ENCODE assay signal across 13 cellular contexts in the genomic region with DNA sequence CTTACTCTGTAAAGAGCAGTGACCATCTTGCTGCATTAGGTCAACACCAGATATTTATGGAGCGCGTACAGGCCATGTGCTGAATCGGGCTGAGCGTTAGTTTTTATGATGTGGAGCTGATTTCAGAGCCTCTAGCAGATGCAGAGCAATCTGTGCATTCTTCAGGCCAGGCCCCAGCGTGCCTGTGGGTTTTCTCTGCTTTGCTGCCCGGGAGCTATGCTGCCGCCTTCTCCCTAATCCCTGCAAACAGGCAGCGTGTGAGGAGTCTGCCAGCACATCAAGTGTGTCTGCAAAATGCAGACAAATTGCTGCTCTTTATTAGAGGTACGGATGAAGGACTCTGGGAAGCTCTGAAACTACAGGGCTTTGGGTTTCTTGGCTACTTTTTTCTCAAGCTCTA.
DNase-seq lines count a peak whose midpoint lies in the region; ATAC-seq, FAIRE-seq and TF ChIP-seq lines count a peak whose summit lies in the region.
"Had no signal": no experiment of that assay in that cellular context is flagged by ENCODE, and none has a peak within 500 bp of the region (broad histone marks: within the 10 kb centered on the region; RNA-seq: fewer than 3 reads in every experiment).

No MANE protein-coding gene starts in this region.

- DNase-seq in GM03348 (ENCODE audit: low spot score): peak; percentile 61
- peak; percentile 60 for DNase-seq in adipocyte (ENCODE audit: low read depth)
- DNase-seq in fibroblast of villous mesenchyme (ENCODE audit: low read depth): peak; percentile 10
- peak; percentile 14 for DNase-seq in non-pigmented ciliary epithelial cell (ENCODE audit: low read depth)
- DNase-seq in D721Med (ENCODE audit: insufficient read length, low spot score): no peak
- no peak for DNase-seq in OCI-LY7 (ENCODE audit: low spot score)
- DNase-seq: adrenal gland, right lobe of liver, T-helper 17 cell, upper lobe of right lung had no signal

- POLR2A ChIA-PET in OCI-LY7 (lab: Charles Lee): no interaction called here

- H3K4me1 ChIP-seq in adipocyte (ENCODE audit: control insufficient read depth, insufficient read depth, low read length) (peaks cover 4% of the 10 kb centered on the region), OCI-LY7 (ENCODE audit: insufficient read depth, low read length, poor library complexity, severe bottlenecking) (no peaks in the 10 kb centered on the region)
- H3K4me1 ChIP-seq: adrenal gland, right lobe of liver, upper lobe of right lung had no signal

- H3K4me2 ChIP-seq in OCI-LY7 (ENCODE audit: low read length): no peak overlapping the region

- H3K36me3 ChIP-seq in adipocyte (ENCODE audit: control insufficient read depth, insufficient read depth, low read length, severe bottlenecking) (no peaks in the 10 kb centered on the region), OCI-LY7 (ENCODE audit: insufficient read depth, low read length) (no peaks in the 10 kb centered on the region)
- H3K36me3 ChIP-seq: adrenal gland, right lobe of liver, upper lobe of right lung had no signal

- intact Hi-C loops in OCI-LY7 (cut with micrococcal nuclease; ENCODE audit: unreplicated experiment): no loop called here

- H3K9me2 ChIP-seq in OCI-LY7 (ENCODE audit: insufficient read depth, low read length): no peaks in the 10 kb centered on the region

- no peak for FAIRE-seq in D721Med (lab: Jason Lieb, UNC)

- no TSS peak for BruUV-seq in OCI-LY7 (replicated peaks; lab: Mats Ljungman, UMichigan)

- no peaks in the 10 kb centered on the region for H3K79me2 ChIP-seq in OCI-LY7 (ENCODE audit: insufficient read depth, low read depth, low read length)

- ATAC-seq in HG03196 (IDR thresholded peaks at IDR 0.05; ENCODE audit: unreplicated experiment) (no peak), GM18861 (IDR thresholded peaks at IDR 0.05; ENCODE audit: unreplicated experiment) (no peak)
- ATAC-seq: right lobe of liver, T-helper 17 cell, upper lobe of right lung had no signal

- H2AFZ ChIP-seq in OCI-LY7 (ENCODE audit: low read length): no peak overlapping the region

- H3K4me3 ChIP-seq in adipocyte (ENCODE audit: low read length): no peak overlapping the region
- H3K4me3 ChIP-seq in fibroblast of villous mesenchyme (ENCODE audit: low read depth, low read length): no peak overlapping the region
- no peak overlapping the region for H3K4me3 ChIP-seq in OCI-LY7 (ENCODE audit: low read depth, low read length, poor library complexity, severe bottlenecking)
- H3K4me3 ChIP-seq: adrenal gland, right lobe of liver, upper lobe of right lung had no signal

- H3K9ac ChIP-seq in adipocyte (ENCODE audit: low read length): no peak overlapping the region

- no peak overlapping the region for H3K27ac ChIP-seq in OCI-LY7 (ENCODE audit: low read depth, low read length, poor library complexity, severe bottlenecking)
- H3K27ac ChIP-seq: adrenal gland, epithelial cell of prostate, right lobe of liver, upper lobe of right lung had no signal

- H3K9me3 ChIP-seq in adipocyte (ENCODE audit: control insufficient read depth, low read length) (no peaks in the 10 kb centered on the region), OCI-LY7 (ENCODE audit: low read length) (no peaks in the 10 kb centered on the region)
- H3K9me3 ChIP-seq: adrenal gland, right lobe of liver, upper lobe of right lung had no signal

- CTCF ChIA-PET in OCI-LY7 (lab: Charles Lee; ENCODE audit: unreplicated experiment): no interaction called here

- peaks cover 12% of the 10 kb centered on the region for H3K27me3 ChIP-seq in adipocyte (replicated peaks; ENCODE audit: control insufficient read depth, insufficient read depth, low read length)
- H3K27me3 ChIP-seq: adrenal gland, right lobe of liver, upper lobe of right lung had no signal

- H4K20me1 ChIP-seq in OCI-LY7 (ENCODE audit: insufficient read depth, low read length): no peaks in the 10 kb centered on the region

- no peak for TF ChIP-seq CTCF in fibroblast of villous mesenchyme (IDR thresholded peaks at IDR 0.05; ENCODE audit: insufficient read depth, low read depth, low read length)
- no peak for TF ChIP-seq CTCF in D721Med (IDR thresholded peaks at IDR 0.05; ENCODE audit: insufficient read depth, missing control alignments)
- no peak for TF ChIP-seq CTCF in OCI-LY7 (conservative IDR thresholded peaks at IDR 0.05; ENCODE audit: low read length)

Comparison
In these comparisons a context has a peak if more than half of its experiments do, and no peak if none do; other contexts are left out.
1. DNase-seq: peak in GM03348 (single experiment), adipocyte (single experiment), fibroblast of villous mesenchyme (single experiment) and non-pigmented ciliary epithelial cell (single experiment); none in D721Med (single experiment) and OCI-LY7 (single experiment).